ENCODE assay signal across 8 cellular contexts in the genomic region with DNA sequence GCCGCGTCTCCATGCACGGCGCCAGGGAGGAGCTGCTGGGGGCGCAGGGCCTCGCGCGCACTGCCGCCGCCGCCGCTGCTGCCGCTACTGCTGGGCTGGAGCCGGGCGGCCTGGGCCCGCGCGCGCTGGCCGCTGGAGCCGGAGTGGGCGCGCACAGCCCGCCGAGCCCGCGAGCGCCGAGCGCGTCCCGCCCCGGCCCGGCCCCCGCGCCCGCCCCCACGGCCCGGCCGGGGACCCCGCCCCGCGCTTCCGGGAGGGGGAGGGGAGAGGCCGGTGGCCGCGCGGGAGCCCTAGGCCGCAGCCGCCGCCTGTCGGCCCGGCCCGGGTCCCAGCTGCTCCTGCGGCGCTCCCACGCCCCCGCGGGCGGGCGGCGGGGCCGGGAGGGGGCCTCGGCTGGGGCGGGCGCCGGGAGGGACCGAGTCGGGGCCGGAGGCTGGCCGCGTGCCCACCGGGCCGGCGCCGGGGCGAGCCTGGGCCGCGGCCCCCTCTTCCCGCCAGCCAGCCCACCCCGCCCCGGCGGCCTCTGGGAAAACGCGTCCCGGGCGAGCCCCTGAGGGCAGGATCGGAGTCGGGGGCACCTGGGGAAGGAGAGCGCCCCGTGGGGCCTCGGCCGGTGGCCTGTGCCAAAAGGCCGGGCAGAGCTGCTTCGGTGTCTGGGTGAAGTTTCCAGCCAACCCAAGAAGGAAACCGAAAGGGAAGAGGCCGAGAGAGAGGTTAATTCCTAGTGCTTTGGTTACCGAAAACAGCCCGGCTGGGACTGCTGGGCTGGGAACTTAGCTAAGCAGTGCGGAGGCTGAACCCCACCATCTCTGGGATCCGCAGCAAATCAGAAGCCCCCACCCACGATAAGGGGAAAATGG. TPM values are rescaled to one million over a fixed set of nuclear protein-coding genes. Genes with fewer than 3 reads are reported as not detected.
DNase-seq lines count a peak whose midpoint lies in the region; ATAC-seq, FAIRE-seq and TF ChIP-seq lines count a peak whose summit lies in the region.

A gene (minus strand): TSS at position 145 of the 860 bp plus-strand sequence. CDS start 321 bp downstream, outside the sequence.

- no peaks in the 10 kb centered on the region for H4K20me1 ChIP-seq in endothelial cell of umbilical vein (replicated peaks; ENCODE audit: control insufficient read depth, extremely low read depth, insufficient read depth, low read length)

- peak; percentile 65 for DNase-seq in Ammon's horn (ENCODE audit: low spot score)
- peak; percentile 16 for DNase-seq in NCI-H82 treated with DMSO at 0.1 percent for 48 hours (lab: John Stamatoyannopoulos, UW; ENCODE audit: unreplicated experiment)
- DNase-seq in activated T-cell treated with anti-CD3 and anti-CD28 coated beads for 24 hours (ENCODE audit: low read depth), result peak; percentile 49
- DNase-seq in endothelial cell of umbilical vein (ENCODE audit: low read depth, low spot score), result peak; percentile 78
- peak; percentile 76 for DNase-seq in midbrain (lab: John Stamatoyannopoulos, UW)
- peak in 5 of 6 experiments; percentile 38 to 45 (median 42) for DNase-seq in stimulated activated naive CD4-positive, alpha-beta T cell (lab: John Stamatoyannopoulos, UW)

- intact Hi-C loops in endothelial cell of umbilical vein (cut with micrococcal nuclease), result loop anchor here (1.0 to 5.0 kb wide), 3 partner anchors 75 to 101 kb away; no protein-coding TSS in a partner anchor

- peak within 1 kb of the TSS; percentile 46 for H2AFZ ChIP-seq in endothelial cell of umbilical vein (ENCODE audit: low read depth, low read length)

- no peaks in the 10 kb centered on the region for H3K9me1 ChIP-seq in endothelial cell of umbilical vein (replicated peaks; ENCODE audit: control insufficient read depth, extremely low read depth, insufficient read depth, low read length)

- FAIRE-seq in endothelial cell of umbilical vein (lab: Jason Lieb, UNC), result peak; percentile 72

- H3K79me2 ChIP-seq in endothelial cell of umbilical vein (ENCODE audit: control insufficient read depth, insufficient read depth, low read length), result peaks cover 44% of the 10 kb centered on the region

- H3K4me3 ChIP-seq in endothelial cell of umbilical vein (replicated peaks in 1 of 3; ENCODE audit: insufficient read depth in 1 of 3, low read depth in 1 of 3, low read length in 3 of 3), result peak within 1 kb of the TSS; percentile 84 to 98 (median 98)

- H3K36me3 ChIP-seq in endothelial cell of umbilical vein (ENCODE audit: control insufficient read depth in 2 of 2, extremely low read depth in 1 of 2, insufficient read depth in 2 of 2, low read length in 2 of 2), result no peaks in the 10 kb centered on the region

- peak; percentile 65 for ATAC-seq in GM18867 (IDR thresholded peaks at IDR 0.05; ENCODE audit: unreplicated experiment)
- peak; percentile 62 for ATAC-seq in HG03064 (IDR thresholded peaks at IDR 0.05; ENCODE audit: low read depth, unreplicated experiment)

- BruUV-seq in endothelial cell of umbilical vein (replicated peaks; lab: Mats Ljungman, UMichigan), result no TSS peak

- peaks cover 20% of the 10 kb centered on the region for H3K4me1 ChIP-seq in endothelial cell of umbilical vein (ENCODE audit: control insufficient read depth, extremely low read depth, insufficient read depth, low read length)

- dilution Hi-C loops in endothelial cell of umbilical vein (cut with MboI; ENCODE audit: extremely low pct_ligation_motif_present, low sequenced_read_pairs), result no loop called here

- H3K27me3 ChIP-seq in endothelial cell of umbilical vein (ENCODE audit: control insufficient read depth in 2 of 2, insufficient read depth in 2 of 2, low read length in 2 of 2), result no peaks in the 10 kb centered on the region

- POLR2A ChIA-PET in endothelial cell of umbilical vein (lab: Charles Lee), result interaction anchor here (0.9 kb wide), 3 partner anchors 9 to 126 kb away, joined by 3 to 5 read pairs (median 4); no protein-coding TSS in a partner anchor

- TF ChIP-seq CTCF in endothelial cell of umbilical vein (IDR thresholded peaks at IDR 0.05; ENCODE audit: extremely low read depth in 1 of 2, insufficient read depth in 1 of 2, low read depth in 1 of 2, low read length in 2 of 2), result no peak

- CTCF ChIA-PET in endothelial cell of umbilical vein (lab: Charles Lee), result interaction anchor here (0.7 to 1.8 kb wide), 8 partner anchors 10 to 132 kb away, joined by 3 to 15 read pairs (median 6); no protein-coding TSS in a partner anchor

- H3K27ac ChIP-seq in endothelial cell of umbilical vein (ENCODE audit: insufficient read depth, low read depth, low read length), result peak within 1 kb of the TSS; percentile 95

- H3K9me3 ChIP-seq in endothelial cell of umbilical vein (replicated peaks; ENCODE audit: control insufficient read depth, insufficient read depth, low read length), result no peaks in the 10 kb centered on the region

- H3K9ac ChIP-seq in endothelial cell of umbilical vein (replicated peaks; ENCODE audit: extremely low read depth, insufficient read depth, low read length), result peak within 1 kb of the TSS; percentile 94

- TF ChIP-seq POLR2A in endothelial cell of umbilical vein (IDR thresholded peaks at IDR 0.05; ENCODE audit: low read depth, low read length), result peak; percentile 73

- peak within 1 kb of the TSS; percentile 88 for H3K4me2 ChIP-seq in endothelial cell of umbilical vein (ENCODE audit: insufficient read depth, low read length)

TF ChIP-seq in endothelial cell of umbilical vein, 7 proteins besides CTCF, POLR2A, EP300 and RAD21:
- TF ChIP-seq, protein P1, sequence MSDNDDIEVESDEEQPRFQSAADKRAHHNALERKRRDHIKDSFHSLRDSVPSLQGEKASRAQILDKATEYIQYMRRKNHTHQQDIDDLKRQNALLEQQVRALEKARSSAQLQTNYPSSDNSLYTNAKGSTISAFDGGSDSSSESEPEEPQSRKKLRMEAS (IDR thresholded peaks at IDR 0.05; ENCODE audit: insufficient read depth, insufficient read length), result no peak
- TF ChIP-seq POLR2AphosphoS5 (IDR thresholded peaks at IDR 0.05; ENCODE audit: insufficient read depth, low read depth, low read length) (peak; percentile 67), JUN (IDR thresholded peaks at IDR 0.05; ENCODE audit: borderline replicate concordance, insufficient read depth, insufficient read length, low read depth) (no peak), EZH2 (IDR thresholded peaks at IDR 0.05; ENCODE audit: borderline replicate concordance, low read depth, low read length, severe bottlenecking) (no peak), MYC (IDR thresholded peaks at IDR 0.05; ENCODE audit: low read depth, low read length) (no peak), GATA2 (IDR thresholded peaks at IDR 0.05; ENCODE audit: insufficient read depth, insufficient read length, low read depth, low read length) (no peak)

RNA-seq across cellular contexts. Expression of the gene that starts here (rescaled TPM):
- total RNA-seq in endothelial cell of umbilical vein, result 99.4 and 100 TPM in 2 replicates
- polyA plus RNA-seq in endothelial cell of umbilical vein, result 34.0 and 43.3 TPM in 2 replicates
- polyA plus RNA-seq in endothelial cell of umbilical vein (2011; cell fraction: cytosol; rRNA removed), result 49.0 and 53.9 TPM in 2 replicates
- 68.3 and 79.6 TPM in 2 replicates for polyA plus RNA-seq in endothelial cell of umbilical vein (2011; cell fraction: nucleus; rRNA removed)
- polyA plus RNA-seq in endothelial cell of umbilical vein (2012), result 82.8 and 89.3 TPM in 2 replicates
- 31.4 and 32.5 TPM in 2 replicates for polyA minus RNA-seq in endothelial cell of umbilical vein
- 23.5 TPM for polyA minus RNA-seq in endothelial cell of umbilical vein (2011; cell fraction: cytosol; rRNA and poly(A)+ RNA removed)
- polyA minus RNA-seq in endothelial cell of umbilical vein (2011; cell fraction: nucleus; rRNA and poly(A)+ RNA removed), result 48.1 and 61.2 TPM in 2 replicates

Comparison
In these comparisons a context has a peak if more than half of its experiments do, and no peak if none do; other contexts are left out.
1. Peak in every context shown above with its lines: DNase-seq, ATAC-seq, H3K4me3 ChIP-seq and H3K27ac ChIP-seq.
2. DNase-seq: peak in every context shown above with its lines; median percentile 78 in endothelial cell of umbilical vein; 76 in midbrain; 65 in Ammon's horn; 49 in activated T-cell treated with anti-CD3 and anti-CD28 coated beads for 24 hours; 42 in stimulated activated naive CD4-positive, alpha-beta T cell; 16 in NCI-H82 treated with DMSO at 0.1 percent for 48 hours.